In genomic region chr9:136885950-136886578, GRCh38 we compare ENCODE assay signal across 1 cellular context.
TF ChIP-seq lines count a peak whose summit lies in the region.

A gene with protein sequence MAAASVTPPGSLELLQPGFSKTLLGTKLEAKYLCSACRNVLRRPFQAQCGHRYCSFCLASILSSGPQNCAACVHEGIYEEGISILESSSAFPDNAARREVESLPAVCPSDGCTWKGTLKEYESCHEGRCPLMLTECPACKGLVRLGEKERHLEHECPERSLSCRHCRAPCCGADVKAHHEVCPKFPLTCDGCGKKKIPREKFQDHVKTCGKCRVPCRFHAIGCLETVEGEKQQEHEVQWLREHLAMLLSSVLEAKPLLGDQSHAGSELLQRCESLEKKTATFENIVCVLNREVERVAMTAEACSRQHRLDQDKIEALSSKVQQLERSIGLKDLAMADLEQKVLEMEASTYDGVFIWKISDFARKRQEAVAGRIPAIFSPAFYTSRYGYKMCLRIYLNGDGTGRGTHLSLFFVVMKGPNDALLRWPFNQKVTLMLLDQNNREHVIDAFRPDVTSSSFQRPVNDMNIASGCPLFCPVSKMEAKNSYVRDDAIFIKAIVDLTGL (plus strand): TSS chr9:136886516. CDS start chr9:136898741, 12,225 bp downstream.

TF ChIP-seq in HepG2, 621 proteins besides CTCF, POLR2A, EP300 and RAD21 (continued from another document and continues in another):
- TF ChIP-seq NFKBIZ (CRISPR knock-in tag; IDR thresholded peaks at IDR 0.05), result peak; percentile 36; the same call in 1 of the 2 replicates
- 0 out of 2 replicates have a peak, but pooled peaks have one; percentile 40 for TF ChIP-seq ZNF598 (CRISPR knock-in tag; IDR thresholded peaks at IDR 0.05; ENCODE audit: borderline replicate concordance)
- TF ChIP-seq, protein P1, sequence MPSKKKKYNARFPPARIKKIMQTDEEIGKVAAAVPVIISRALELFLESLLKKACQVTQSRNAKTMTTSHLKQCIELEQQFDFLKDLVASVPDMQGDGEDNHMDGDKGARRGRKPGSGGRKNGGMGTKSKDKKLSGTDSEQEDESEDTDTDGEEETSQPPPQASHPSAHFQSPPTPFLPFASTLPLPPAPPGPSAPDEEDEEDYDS (CRISPR knock-in tag; IDR thresholded peaks at IDR 0.05), result peak; percentile 92
- TF ChIP-seq, protein P2, sequence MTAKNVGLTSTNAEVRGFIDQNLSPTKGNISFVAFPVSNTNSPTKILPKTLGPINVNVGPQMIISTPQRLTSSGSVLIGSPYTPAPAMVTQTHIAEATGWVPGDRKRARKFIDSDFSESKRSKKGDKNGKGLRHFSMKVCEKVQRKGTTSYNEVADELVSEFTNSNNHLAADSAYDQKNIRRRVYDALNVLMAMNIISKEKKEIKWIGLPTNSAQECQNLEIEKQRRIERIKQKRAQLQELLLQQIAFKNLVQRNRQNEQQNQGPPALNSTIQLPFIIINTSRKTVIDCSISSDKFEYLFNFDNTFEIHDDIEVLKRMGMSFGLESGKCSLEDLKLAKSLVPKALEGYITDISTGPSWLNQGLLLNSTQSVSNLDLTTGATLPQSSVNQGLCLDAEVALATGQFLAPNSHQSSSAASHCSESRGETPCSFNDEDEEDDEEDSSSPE (CRISPR knock-in tag; IDR thresholded peaks at IDR 0.05), result peak; percentile 69
- TF ChIP-seq POLR2AphosphoS5 (IDR thresholded peaks at IDR 0.05; ENCODE audit: low read depth, low read length), result peak; percentile 90
- no peak for TF ChIP-seq ZNF160 (CRISPR knock-in tag; IDR thresholded peaks at IDR 0.05)
- TF ChIP-seq MXD4 (CRISPR knock-in tag; IDR thresholded peaks at IDR 0.05), result peak; percentile 48; the same call in 1 of the 2 replicates
- no peak for TF ChIP-seq MZF1 (CRISPR knock-in tag; IDR thresholded peaks at IDR 0.05; ENCODE audit: borderline replicate concordance)
- peak; percentile 79; the same call in 1 of the 2 replicates for TF ChIP-seq MEIS2 (CRISPR knock-in tag; IDR thresholded peaks at IDR 0.05)
- TF ChIP-seq ZNF75D (CRISPR knock-in tag; IDR thresholded peaks at IDR 0.05; ENCODE audit: borderline replicate concordance), result no peak
- TF ChIP-seq BRD4 (CRISPR knock-in tag; IDR thresholded peaks at IDR 0.05), result peak; percentile 45; the same call in 1 of the 2 replicates
- peak; percentile 67; the same call in 1 of the 2 replicates for TF ChIP-seq KMT2B (CRISPR knock-in tag; IDR thresholded peaks at IDR 0.05)
- peak; percentile 67 for TF ChIP-seq ZFY (CRISPR knock-in tag; IDR thresholded peaks at IDR 0.05)
- TF ChIP-seq, protein P3, sequence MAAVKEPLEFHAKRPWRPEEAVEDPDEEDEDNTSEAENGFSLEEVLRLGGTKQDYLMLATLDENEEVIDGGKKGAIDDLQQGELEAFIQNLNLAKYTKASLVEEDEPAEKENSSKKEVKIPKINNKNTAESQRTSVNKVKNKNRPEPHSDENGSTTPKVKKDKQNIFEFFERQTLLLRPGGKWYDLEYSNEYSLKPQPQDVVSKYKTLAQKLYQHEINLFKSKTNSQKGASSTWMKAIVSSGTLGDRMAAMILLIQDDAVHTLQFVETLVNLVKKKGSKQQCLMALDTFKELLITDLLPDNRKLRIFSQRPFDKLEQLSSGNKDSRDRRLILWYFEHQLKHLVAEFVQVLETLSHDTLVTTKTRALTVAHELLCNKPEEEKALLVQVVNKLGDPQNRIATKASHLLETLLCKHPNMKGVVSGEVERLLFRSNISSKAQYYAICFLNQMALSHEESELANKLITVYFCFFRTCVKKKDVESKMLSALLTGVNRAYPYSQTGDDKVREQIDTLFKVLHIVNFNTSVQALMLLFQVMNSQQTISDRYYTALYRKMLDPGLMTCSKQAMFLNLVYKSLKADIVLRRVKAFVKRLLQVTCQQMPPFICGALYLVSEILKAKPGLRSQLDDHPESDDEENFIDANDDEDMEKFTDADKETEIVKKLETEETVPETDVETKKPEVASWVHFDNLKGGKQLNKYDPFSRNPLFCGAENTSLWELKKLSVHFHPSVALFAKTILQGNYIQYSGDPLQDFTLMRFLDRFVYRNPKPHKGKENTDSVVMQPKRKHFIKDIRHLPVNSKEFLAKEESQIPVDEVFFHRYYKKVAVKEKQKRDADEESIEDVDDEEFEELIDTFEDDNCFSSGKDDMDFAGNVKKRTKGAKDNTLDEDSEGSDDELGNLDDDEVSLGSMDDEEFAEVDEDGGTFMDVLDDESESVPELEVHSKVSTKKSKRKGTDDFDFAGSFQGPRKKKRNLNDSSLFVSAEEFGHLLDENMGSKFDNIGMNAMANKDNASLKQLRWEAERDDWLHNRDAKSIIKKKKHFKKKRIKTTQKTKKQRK (IDR thresholded peaks at IDR 0.05; ENCODE audit: low read length), result peak; percentile 77; the same call in 1 of the 2 replicates
- TF ChIP-seq GATAD1 (CRISPR knock-in tag; IDR thresholded peaks at IDR 0.05), result peak; percentile 60
- TF ChIP-seq ZNF772 (CRISPR knock-in tag; IDR thresholded peaks at IDR 0.05), result no peak
- peak; percentile 73; the same call in 1 of the 2 replicates for TF ChIP-seq ZSCAN12 (CRISPR knock-in tag; IDR thresholded peaks at IDR 0.05)
- TF ChIP-seq, protein P4, sequence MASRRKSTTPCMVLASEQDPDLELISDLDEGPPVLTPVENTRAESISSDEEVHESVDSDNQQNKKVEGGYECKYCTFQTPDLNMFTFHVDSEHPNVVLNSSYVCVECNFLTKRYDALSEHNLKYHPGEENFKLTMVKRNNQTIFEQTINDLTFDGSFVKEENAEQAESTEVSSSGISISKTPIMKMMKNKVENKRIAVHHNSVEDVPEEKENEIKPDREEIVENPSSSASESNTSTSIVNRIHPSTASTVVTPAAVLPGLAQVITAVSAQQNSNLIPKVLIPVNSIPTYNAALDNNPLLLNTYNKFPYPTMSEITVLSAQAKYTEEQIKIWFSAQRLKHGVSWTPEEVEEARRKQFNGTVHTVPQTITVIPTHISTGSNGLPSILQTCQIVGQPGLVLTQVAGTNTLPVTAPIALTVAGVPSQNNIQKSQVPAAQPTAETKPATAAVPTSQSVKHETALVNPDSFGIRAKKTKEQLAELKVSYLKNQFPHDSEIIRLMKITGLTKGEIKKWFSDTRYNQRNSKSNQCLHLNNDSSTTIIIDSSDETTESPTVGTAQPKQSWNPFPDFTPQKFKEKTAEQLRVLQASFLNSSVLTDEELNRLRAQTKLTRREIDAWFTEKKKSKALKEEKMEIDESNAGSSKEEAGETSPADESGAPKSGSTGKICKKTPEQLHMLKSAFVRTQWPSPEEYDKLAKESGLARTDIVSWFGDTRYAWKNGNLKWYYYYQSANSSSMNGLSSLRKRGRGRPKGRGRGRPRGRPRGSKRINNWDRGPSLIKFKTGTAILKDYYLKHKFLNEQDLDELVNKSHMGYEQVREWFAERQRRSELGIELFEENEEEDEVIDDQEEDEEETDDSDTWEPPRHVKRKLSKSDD (CRISPR knock-in tag; IDR thresholded peaks at IDR 0.05; ENCODE audit: low read depth), result 0 out of 2 replicates have a peak, but pooled peaks have one; percentile 31
- no peak for TF ChIP-seq ZNF292 (CRISPR knock-in tag; IDR thresholded peaks at IDR 0.05; ENCODE audit: borderline replicate concordance, low read depth)
- TF ChIP-seq NFKB2 (CRISPR knock-in tag; IDR thresholded peaks at IDR 0.05; ENCODE audit: borderline replicate concordance), result 0 out of 2 replicates have a peak, but pooled peaks have one; percentile 25
- TF ChIP-seq ZNF547 (CRISPR knock-in tag; IDR thresholded peaks at IDR 0.05), result peak; percentile 89
- TF ChIP-seq KDM5B (CRISPR knock-in tag; IDR thresholded peaks at IDR 0.05; ENCODE audit: borderline replicate concordance), result peak; percentile 68; the same call in 1 of the 2 replicates
- no peak; the same call in 1 of the 2 replicates for TF ChIP-seq ZMAT3 (CRISPR knock-in tag; conservative IDR thresholded peaks at IDR 0.05)
- peak; percentile 58; the same call in 1 of the 2 replicates for TF ChIP-seq GATA4 (IDR thresholded peaks at IDR 0.05; ENCODE audit: borderline replicate concordance, low read depth)
- TF ChIP-seq ZNF780A (CRISPR knock-in tag; IDR thresholded peaks at IDR 0.05), result no peak
- TF ChIP-seq PLRG1 (conservative IDR thresholded peaks at IDR 0.05), result no peak
- TF ChIP-seq IKZF5 (CRISPR knock-in tag; IDR thresholded peaks at IDR 0.05), result peak; percentile 28; the same call in 1 of the 2 replicates
- no peak for TF ChIP-seq ZBTB3 (CRISPR knock-in tag; IDR thresholded peaks at IDR 0.05; ENCODE audit: borderline replicate concordance, low read depth)
- TF ChIP-seq KLF15 (CRISPR knock-in tag; IDR thresholded peaks at IDR 0.05; ENCODE audit: borderline replicate concordance), result 0 out of 2 replicates have a peak, but pooled peaks have one; percentile 24
- TF ChIP-seq, protein P5, sequence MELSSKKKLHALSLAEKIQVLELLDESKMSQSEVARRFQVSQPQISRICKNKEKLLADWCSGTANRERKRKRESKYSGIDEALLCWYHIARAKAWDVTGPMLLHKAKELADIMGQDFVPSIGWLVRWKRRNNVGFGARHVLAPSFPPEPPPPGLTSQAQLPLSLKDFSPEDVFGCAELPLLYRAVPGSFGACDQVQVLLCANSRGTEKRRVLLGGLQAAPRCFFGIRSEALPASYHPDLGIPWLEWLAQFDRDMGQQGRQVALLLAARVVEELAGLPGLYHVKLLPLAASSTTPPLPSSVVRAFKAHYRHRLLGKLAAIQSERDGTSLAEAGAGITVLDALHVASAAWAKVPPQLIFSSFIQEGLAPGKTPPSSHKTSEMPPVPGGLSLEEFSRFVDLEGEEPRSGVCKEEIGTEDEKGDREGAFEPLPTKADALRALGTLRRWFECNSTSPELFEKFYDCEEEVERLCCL (CRISPR knock-in tag; IDR thresholded peaks at IDR 0.05; ENCODE audit: borderline replicate concordance), result no peak
- TF ChIP-seq JDP2 (CRISPR knock-in tag; IDR thresholded peaks at IDR 0.05; ENCODE audit: borderline replicate concordance), result no peak
- peak; percentile 74; the same call in 1 of the 2 replicates for TF ChIP-seq SIN3A (IDR thresholded peaks at IDR 0.05; ENCODE audit: borderline replicate concordance, low read depth, low read length)
- TF ChIP-seq ZNF816 (CRISPR knock-in tag; IDR thresholded peaks at IDR 0.05; ENCODE audit: borderline replicate concordance), result no peak
- 0 out of 2 replicates have a peak, but pooled peaks have one; percentile 15 for TF ChIP-seq MIXL1 (CRISPR knock-in tag; IDR thresholded peaks at IDR 0.05)
- TF ChIP-seq TARDBP (CRISPR knock-in tag; IDR thresholded peaks at IDR 0.05), result no peak
- TF ChIP-seq, protein P6, sequence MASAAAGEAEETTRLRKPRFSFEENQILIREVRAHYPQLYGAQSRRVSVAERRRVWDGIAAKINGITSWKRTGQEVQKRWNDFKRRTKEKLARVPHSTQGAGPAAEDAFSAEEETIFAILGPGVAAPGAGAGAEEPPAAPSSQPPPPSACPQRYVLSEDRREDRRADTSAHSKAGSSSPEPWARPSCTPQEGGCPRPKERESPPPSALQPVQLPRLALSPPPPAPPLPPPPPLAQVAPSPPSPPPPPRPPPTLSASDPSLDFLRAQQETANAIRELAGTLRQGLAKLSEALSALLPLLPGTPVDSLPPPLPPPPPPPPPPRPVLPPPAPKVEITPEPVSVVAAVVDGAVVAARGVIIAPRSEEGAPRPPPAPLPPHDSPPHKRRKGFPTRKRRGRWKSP (CRISPR knock-in tag; IDR thresholded peaks at IDR 0.05), result 0 out of 2 replicates have a peak, but pooled peaks have one; percentile 78
- TF ChIP-seq ZBTB2 (CRISPR knock-in tag; IDR thresholded peaks at IDR 0.05; ENCODE audit: low read depth), result 0 out of 2 replicates have a peak, but pooled peaks have one; percentile 41
- TF ChIP-seq ZKSCAN5 (CRISPR knock-in tag; IDR thresholded peaks at IDR 0.05), result no peak
- TF ChIP-seq, protein P7, sequence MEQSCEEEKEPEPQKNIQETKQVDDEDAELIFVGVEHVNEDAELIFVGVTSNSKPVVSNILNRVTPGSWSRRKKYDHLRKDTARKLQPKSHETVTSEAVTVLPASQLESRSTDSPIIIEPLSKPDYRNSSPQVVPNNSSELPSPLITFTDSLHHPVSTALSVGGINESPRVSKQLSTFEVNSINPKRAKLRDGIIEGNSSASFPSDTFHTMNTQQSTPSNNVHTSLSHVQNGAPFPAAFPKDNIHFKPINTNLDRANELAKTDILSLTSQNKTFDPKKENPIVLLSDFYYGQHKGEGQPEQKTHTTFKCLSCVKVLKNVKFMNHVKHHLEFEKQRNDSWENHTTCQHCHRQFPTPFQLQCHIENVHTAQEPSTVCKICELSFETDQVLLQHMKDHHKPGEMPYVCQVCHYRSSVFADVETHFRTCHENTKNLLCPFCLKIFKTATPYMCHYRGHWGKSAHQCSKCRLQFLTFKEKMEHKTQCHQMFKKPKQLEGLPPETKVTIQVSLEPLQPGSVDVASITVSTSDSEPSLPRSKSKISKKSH (CRISPR knock-in tag; IDR thresholded peaks at IDR 0.05; ENCODE audit: borderline replicate concordance), result no peak
- TF ChIP-seq, protein P8, sequence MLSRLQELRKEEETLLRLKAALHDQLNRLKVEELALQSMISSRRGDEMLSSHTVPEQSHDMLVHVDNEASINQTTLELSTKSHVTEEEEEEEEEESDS (CRISPR knock-in tag; IDR thresholded peaks at IDR 0.05; ENCODE audit: borderline replicate concordance), result no peak
- TF ChIP-seq ZNF337 (CRISPR knock-in tag; IDR thresholded peaks at IDR 0.05; ENCODE audit: borderline replicate concordance, low read depth), result no peak
- 0 out of 2 replicates have a peak, but pooled peaks have one; percentile 16 for TF ChIP-seq ISX (CRISPR knock-in tag; conservative IDR thresholded peaks at IDR 0.05)
- peak; percentile 99 for TF ChIP-seq NFYB (CRISPR knock-in tag; IDR thresholded peaks at IDR 0.05)
